Comparison of ENCODE assay signal across 9 cellular contexts in genomic region chr19:7942981-7943443, GRCh38. TPM values are rescaled to one million over a fixed set of nuclear protein-coding genes. Genes with fewer than 3 reads are reported as not detected.
DNase-seq lines count a peak whose midpoint lies in the region; ATAC-seq, FAIRE-seq and TF ChIP-seq lines count a peak whose summit lies in the region.
"Had no signal": no experiment of that assay in that cellular context is flagged by ENCODE, and none has a peak within 500 bp of the region (broad histone marks: within the 10 kb centered on the region; RNA-seq: fewer than 3 reads in every experiment).

No MANE protein-coding gene starts in this region.

- H3K36me3 ChIP-seq in GM12878 (ENCODE audit: control insufficient read depth in 2 of 2, insufficient read depth in 2 of 2, low read length in 1 of 2) (peaks cover 0 to 7% of the 10 kb centered on the region in 2 experiments; a peak in 3 of 4 replicates), right lobe of liver (peaks cover 0 to 16% (median 6%) of the 10 kb centered on the region in 4 donors), urinary bladder (ENCODE audit: insufficient read depth) (no peaks in the 10 kb centered on the region)

- FAIRE-seq in GM12878 (lab: Jason Lieb, UNC) = no peak

- H3K4me1 ChIP-seq in GM12878 (ENCODE audit: control insufficient read depth, insufficient read depth, low read length) = peaks cover 7% of the 10 kb centered on the region
- H3K4me1 ChIP-seq in right lobe of liver = peaks cover 0 to 13% (median 0%) of the 10 kb centered on the region in 4 donors
- H3K4me1 ChIP-seq in urinary bladder (ENCODE audit: insufficient read depth) = peaks cover 3% of the 10 kb centered on the region

- TF ChIP-seq RAD21 in GM12878 (IDR thresholded peaks at IDR 0.05; ENCODE audit: insufficient read depth, low read depth, low read length) = no peak

- peak overlapping the region; percentile 77 for H3K27ac ChIP-seq in GM12878 (ENCODE audit: control insufficient read depth, insufficient read depth)
- H3K27ac ChIP-seq in right lobe of liver = peak overlapping the region; percentile 89 to 97 (median 93)
- peak overlapping the region; percentile 94 for H3K27ac ChIP-seq in urinary bladder (ENCODE audit: low read depth)

- POLR2A ChIA-PET in GM12878 (lab: Charles Lee) = interaction anchor here (0.5 to 2.4 kb wide), 6 partner anchors 13 to 1339 kb away, joined by 3 to 18 read pairs (median 4); partner anchors contain the start of genes RAB11B and SNAPC2

- H4K20me1 ChIP-seq in GM12878 (ENCODE audit: control insufficient read depth, insufficient read depth) = no peaks in the 10 kb centered on the region

- peak overlapping the region; percentile 83 for H2AFZ ChIP-seq in GM12878 (ENCODE audit: control insufficient read depth, low read depth, low read length)

- H3K79me2 ChIP-seq in GM12878 (ENCODE audit: control insufficient read depth, insufficient read depth, low read length) = peaks cover 23% of the 10 kb centered on the region

- TF ChIP-seq EP300 in GM12878 (IDR thresholded peaks at IDR 0.05; ENCODE audit: borderline replicate concordance in 1 of 2, control insufficient read depth in 1 of 2, low read depth in 2 of 2, low read length in 2 of 2) = no peak

- DNase-seq in ELR (ENCODE audit: low read depth) (peak; percentile 35), GM12878 (ENCODE audit: low read depth, low spot score) (no peak), right lobe of liver (peak in 1 of 3 donors; percentile 66), A172 (ENCODE audit: low spot score) (no peak), amygdala (lab: John Stamatoyannopoulos, UW) (no peak)
- no peak for DNase-seq in activated CD8-positive, alpha-beta memory T cell treated with anti-CD3 and anti-CD28 coated beads, Interleukin-2, amount 50 U/mL, for 4 hours

- BruUV-seq in GM12878 (replicated peaks; lab: Mats Ljungman, UMichigan) = no TSS peak

- H3K4me2 ChIP-seq in GM12878 (ENCODE audit: control insufficient read depth, insufficient read depth) = peak overlapping the region; percentile 58

- ATAC-seq in HG03139 (IDR thresholded peaks at IDR 0.05; ENCODE audit: unreplicated experiment) = peak; percentile 5
- ATAC-seq in GM12878 = peak; percentile 29
- ATAC-seq in right lobe of liver = peak in 3 of 4 donors; percentile 31 to 56 (median 56)

- H3K4me3 ChIP-seq in GM12878 (peak overlapping the region; percentile 89), right lobe of liver (peak overlapping the region; percentile 74 to 94 (median 94)), urinary bladder (ENCODE audit: low read depth, low read length) (peak overlapping the region; percentile 66)

- intact Hi-C loops in GM12878 (cut with micrococcal nuclease; ENCODE audit: unreplicated experiment) = loop anchor here (10.0 kb wide), 1 partner anchor 212 kb away; no protein-coding TSS in a partner anchor
- intact Hi-C loops in right lobe of liver (cut with DNase I) = loop anchor here in 1 of 2 donors (10.0 kb wide), 1 partner anchor 312 kb away; no protein-coding TSS in a partner anchor

- RAD21 ChIA-PET in GM12878 (lab: Charles Lee; ENCODE audit: unreplicated experiment) = interaction anchor here (1.0 to 2.3 kb wide), 9 partner anchors 13 to 379 kb away, joined by 3 to 17 read pairs (median 10); partner anchors contain the start of genes ELAVL1, NDUFA7, RPS28 and SNAPC2

- TF ChIP-seq CTCF in GM12878 (IDR thresholded peaks at IDR 0.05 in 2 of 3, conservative IDR thresholded peaks at IDR 0.05 in 1 of 3; ENCODE audit: control insufficient read depth in 2 of 3, extremely low read depth in 1 of 3, insufficient read depth in 1 of 3, low read depth in 3 of 3, low read length in 3 of 3) = no peak
- no peak for TF ChIP-seq CTCF in right lobe of liver (IDR thresholded peaks at IDR 0.05)

- in situ Hi-C loops in GM12878 (cut with MboI) = loop anchor here (10.0 kb wide), 1 partner anchor 312 kb away; no protein-coding TSS in a partner anchor

- H3K9me3 ChIP-seq in GM12878 (replicated peaks; ENCODE audit: control insufficient read depth, insufficient read depth, low read length) (no peaks in the 10 kb centered on the region), right lobe of liver (no peaks in the 10 kb centered on the region)

- CTCF ChIA-PET in GM12878 (lab: Yijun Ruan, JAX) = interaction anchor here (0.5 to 4.3 kb wide), 20 partner anchors 11 to 576 kb away, joined by 3 to 55 read pairs (median 7); partner anchors contain the start of genes ELAVL1, MAP2K7, SNAPC2 and ZNF414

- WGBS in GM12878 (ENCODE audit: insufficient coverage, insufficient replicate concordance, low lambda C conversion rate, missing lambda C conversion rate) = 7% methylated on average over 33 of the region's 33 CpGs
- WGBS in right lobe of liver (ENCODE audit: insufficient coverage, low coverage, low lambda C conversion rate, missing lambda C conversion rate) = 3% methylated on average over 26 of the region's 33 CpGs
- 4% methylated on average over 33 of the region's 33 CpGs for WGBS in urinary bladder

- no peak for TF ChIP-seq POLR2A in GM12878 (IDR thresholded peaks at IDR 0.05; ENCODE audit: low read depth, low read length)
- no peak for TF ChIP-seq POLR2A in right lobe of liver (IDR thresholded peaks at IDR 0.05)

- SMC1A ChIA-PET in GM12878 (lab: Charles Lee; ENCODE audit: uncharacterized antibody, unreplicated experiment) = interaction anchor here (1.0 to 3.1 kb wide), 5 partner anchors 14 to 268 kb away, joined by 3 to 29 read pairs (median 3); partner anchors contain the start of gene ELAVL1

- peak overlapping the region; percentile 80 for H3K9ac ChIP-seq in GM12878 (ENCODE audit: control insufficient read depth, insufficient read depth, low read length)

- H3K27me3 ChIP-seq in GM12878 (replicated peaks in 1 of 2; ENCODE audit: control insufficient read depth in 2 of 2, insufficient read depth in 2 of 2, low read length in 1 of 2) (no peaks in the 10 kb centered on the region), right lobe of liver (no peaks in the 10 kb centered on the region)

RNA-seq across cellular contexts. Expression of gene TIMM44, which starts 0.5 kb away (rescaled TPM):
- 71.2 and 71.4 TPM in 2 replicates for total RNA-seq in GM12878 (2013; cell fraction: nucleolus; rRNA removed)
- 52.6 and 65.7 TPM in 2 replicates for total RNA-seq in GM12878 (2014; rRNA removed)
- 43.5 and 59.1 TPM in 2 replicates for total RNA-seq in GM12878 (2014; rRNA removed; fragmentation: Illumina TruSeq; extraction: Trizol)
- 81.9 and 90.7 TPM in 2 replicates for total RNA-seq in GM12878 (2021)
- polyA plus RNA-seq in GM12878 (2011; ENCODE audit: low read depth) = 20.1 TPM
- polyA plus RNA-seq in GM12878 (2011; rRNA removed) = 36.8 and 37.3 TPM in 2 replicates
- 40.7 and 85.2 TPM in 2 replicates for polyA plus RNA-seq in GM12878 (2011; cell fraction: cytosol; rRNA removed)
- polyA plus RNA-seq in GM12878 (2011; cell fraction: nucleus; rRNA removed) = 120 and 180 TPM in 2 replicates
- polyA plus RNA-seq in GM12878 (2012) = 43.0 and 49.0 TPM in 2 replicates
- 27.0 and 42.9 TPM in 2 replicates for polyA plus RNA-seq in GM12878 (2014; fragmentation: Illumina TruSeq; extraction: Trizol)
- polyA plus RNA-seq in GM12878 (2014; fragmentation: Nextera tagmentation; extraction: Ambion mirVana) = 1 to 10 TPM; 6.6 to 10.0 TPM
- polyA plus RNA-seq in GM12878 (2014; rRNA removed) = 76.3 and 94.1 TPM in 2 replicates
- polyA plus RNA-seq in GM12878 (2016; fragmentation: Nextera tagmentation; extraction: Ambion mirVana) = 10 to 100 TPM; 56.1 to 61.9 TPM
- 23.5 and 32.5 TPM in 2 replicates for polyA minus RNA-seq in GM12878 (2011; rRNA and poly(A)+ RNA removed)
- 21.6 and 26.1 TPM in 2 replicates for polyA minus RNA-seq in GM12878 (2011; cell fraction: cytosol; rRNA and poly(A)+ RNA removed)
- 18.5 and 36.6 TPM in 2 replicates for polyA minus RNA-seq in GM12878 (2011; cell fraction: nucleus; rRNA and poly(A)+ RNA removed)
- 10 to 100 TPM; 26.1 to 41.7 (median 36.9) TPM for total RNA-seq in right lobe of liver
- total RNA-seq in urinary bladder = 31.2 TPM
- 60.2 TPM for polyA plus RNA-seq in urinary bladder
- 82.0 and 92.0 TPM in 2 replicates for total RNA-seq in A172 (2014; rRNA removed; shearing (Covaris generic))

RNA-seq across cellular contexts. Expression of gene CTXN1, which starts 17.1 kb away (rescaled TPM):
- not detected in 2 replicates for total RNA-seq in GM12878 (2013; cell fraction: nucleolus; rRNA removed)
- total RNA-seq in GM12878 (2014; rRNA removed) = 0.11 and 0.23 TPM in 2 replicates
- total RNA-seq in GM12878 (2014; rRNA removed; fragmentation: Illumina TruSeq; extraction: Trizol) = not detected in 2 replicates
- total RNA-seq in GM12878 (2021) = 1.0 and 1.1 TPM in 2 replicates
- polyA plus RNA-seq in GM12878 (2011; ENCODE audit: low read depth) = not detected
- polyA plus RNA-seq in GM12878 (2011; rRNA removed) = not detected in 2 replicates
- 0.15 and 0.32 TPM in 2 replicates for polyA plus RNA-seq in GM12878 (2011; cell fraction: cytosol; rRNA removed)
- polyA plus RNA-seq in GM12878 (2011; cell fraction: nucleus; rRNA removed) = 0.28 and 0.69 TPM in 2 replicates
- polyA plus RNA-seq in GM12878 (2012) = 0.17 and 0.49 TPM in 2 replicates
- 0.04 TPM in 1 of 2 replicates, not detected in the other for polyA plus RNA-seq in GM12878 (2014; fragmentation: Illumina TruSeq; extraction: Trizol)
- polyA plus RNA-seq in GM12878 (2014; fragmentation: Nextera tagmentation; extraction: Ambion mirVana) = not detected
- polyA plus RNA-seq in GM12878 (2014; rRNA removed) = 0.33 and 0.84 TPM in 2 replicates
- polyA plus RNA-seq in GM12878 (2016; fragmentation: Nextera tagmentation; extraction: Ambion mirVana) = under 1 TPM; 0.43 to 0.57 TPM
- polyA minus RNA-seq in GM12878 (2011; rRNA and poly(A)+ RNA removed) = not detected in 2 replicates
- polyA minus RNA-seq in GM12878 (2011; cell fraction: cytosol; rRNA and poly(A)+ RNA removed) = 1.7 TPM in 1 of 2 replicates, not detected in the other
- polyA minus RNA-seq in GM12878 (2011; cell fraction: nucleus; rRNA and poly(A)+ RNA removed) = not detected in 2 replicates
- total RNA-seq in right lobe of liver = under 1 TPM in 2 of 6 experiments, not detected in 4; 0.18 to 0.49 TPM
- 0.63 TPM for total RNA-seq in urinary bladder
- 22.1 TPM for polyA plus RNA-seq in urinary bladder
- total RNA-seq in A172 (2014; rRNA removed; shearing (Covaris generic)) = 24.3 and 37.0 TPM in 2 replicates
- total RNA-seq: T-helper 2 cell treated with Interferon-gamma antibody and Interleukin-4, amounts not matched to agents 100 ng/mL and 5 ng/mL, for 36 hours had no signal

RNA-seq across cellular contexts. Expression of gene SNAPC2, which starts 22.9 kb away (rescaled TPM):
- total RNA-seq in GM12878 (2013; cell fraction: nucleolus; rRNA removed) = 2.5 and 3.5 TPM in 2 replicates
- total RNA-seq in GM12878 (2014; rRNA removed) (16.0 and 16.8 TPM in 2 replicates), GM12878 (2014; rRNA removed; fragmentation: Illumina TruSeq; extraction: Trizol) (5.1 and 7.0 TPM in 2 replicates), GM12878 (2021) (17.6 and 20.8 TPM in 2 replicates), right lobe of liver (1 to 10 TPM; 3.5 to 7.8 (median 5.2) TPM), urinary bladder (6.8 TPM)
- 3.1 TPM for polyA plus RNA-seq in GM12878 (2011; ENCODE audit: low read depth)
- polyA plus RNA-seq in GM12878 (2011; rRNA removed) (3.6 and 9.2 TPM in 2 replicates), GM12878 (2014; fragmentation: Illumina TruSeq; extraction: Trizol) (0.86 and 5.4 TPM in 2 replicates), GM12878 (2014; fragmentation: Nextera tagmentation; extraction: Ambion mirVana) (1 to 10 TPM in 1 of 2 experiments, under 1 TPM in 1; 0.19 to 1.0 TPM), GM12878 (2014; rRNA removed) (17.7 and 18.3 TPM in 2 replicates), GM12878 (2016; fragmentation: Nextera tagmentation; extraction: Ambion mirVana) (10 to 100 TPM; 15.9 to 19.7 TPM), urinary bladder (55.6 TPM)
- polyA plus RNA-seq in GM12878 (2011; cell fraction: cytosol; rRNA removed) = 11.9 and 19.3 TPM in 2 replicates
- polyA plus RNA-seq in GM12878 (2011; cell fraction: nucleus; rRNA removed) = 16.3 and 18.2 TPM in 2 replicates
- 14.8 and 15.4 TPM in 2 replicates for polyA plus RNA-seq in GM12878 (2012)
- polyA minus RNA-seq in GM12878 (2011; rRNA and poly(A)+ RNA removed) = 2.9 and 9.8 TPM in 2 replicates
- polyA minus RNA-seq in GM12878 (2011; cell fraction: cytosol; rRNA and poly(A)+ RNA removed) = 7.2 and 7.3 TPM in 2 replicates
- polyA minus RNA-seq in GM12878 (2011; cell fraction: nucleus; rRNA and poly(A)+ RNA removed) = 4.7 and 6.4 TPM in 2 replicates
- total RNA-seq in A172 (2014; rRNA removed; shearing (Covaris generic)) = 30.6 and 44.5 TPM in 2 replicates

RNA-seq across cellular contexts. Expression of gene TGFBR3L, which starts 28.4 kb away (rescaled TPM):
- not detected in 2 replicates for total RNA-seq in GM12878 (2013; cell fraction: nucleolus; rRNA removed)
- total RNA-seq in GM12878 (2014; rRNA removed) (not detected in 2 replicates), GM12878 (2014; rRNA removed; fragmentation: Illumina TruSeq; extraction: Trizol) (not detected in 2 replicates), GM12878 (2021) (0.16 and 0.23 TPM in 2 replicates), right lobe of liver (1 to 10 TPM in 3 of 6 experiments, under 1 TPM in 3; 0.42 to 2.9 (median 1.3) TPM), urinary bladder (not detected)
- polyA plus RNA-seq in GM12878 (2011; ENCODE audit: low read depth) = not detected
- polyA plus RNA-seq in GM12878 (2011; rRNA removed) (not detected in 2 replicates), GM12878 (2014; fragmentation: Illumina TruSeq; extraction: Trizol) (not detected in 2 replicates), GM12878 (2014; fragmentation: Nextera tagmentation; extraction: Ambion mirVana) (not detected), GM12878 (2014; rRNA removed) (0.55 TPM in 1 of 2 replicates, not detected in the other), GM12878 (2016; fragmentation: Nextera tagmentation; extraction: Ambion mirVana) (under 1 TPM in 1 of 2 experiments, not detected in 1; 0.20 TPM), urinary bladder (2.6 TPM)
- 0.15 TPM in 1 of 2 replicates, not detected in the other for polyA plus RNA-seq in GM12878 (2011; cell fraction: cytosol; rRNA removed)
- polyA plus RNA-seq in GM12878 (2011; cell fraction: nucleus; rRNA removed) = 0.09 and 0.15 TPM in 2 replicates
- polyA plus RNA-seq in GM12878 (2012) = 0.15 TPM in 1 of 2 replicates, not detected in the other
- polyA minus RNA-seq in GM12878 (2011; rRNA and poly(A)+ RNA removed) = not detected in 2 replicates
- not detected in 2 replicates for polyA minus RNA-seq in GM12878 (2011; cell fraction: cytosol; rRNA and poly(A)+ RNA removed)
- polyA minus RNA-seq in GM12878 (2011; cell fraction: nucleus; rRNA and poly(A)+ RNA removed) = 1.2 TPM in 1 of 2 replicates, not detected in the other
- 0.34 TPM in 1 of 2 replicates, not detected in the other for total RNA-seq in A172 (2014; rRNA removed; shearing (Covaris generic))

RNA-seq across cellular contexts. Expression of gene MAP2K7, which starts 39.3 kb away (rescaled TPM):
- 19.3 and 24.7 TPM in 2 replicates for total RNA-seq in GM12878 (2013; cell fraction: nucleolus; rRNA removed)
- total RNA-seq in GM12878 (2014; rRNA removed) (9.7 and 13.4 TPM in 2 replicates), GM12878 (2014; rRNA removed; fragmentation: Illumina TruSeq; extraction: Trizol) (4.8 and 5.5 TPM in 2 replicates), GM12878 (2021) (30.6 and 32.2 TPM in 2 replicates), right lobe of liver (10 to 100 TPM in 5 of 6 experiments, 1 to 10 TPM in 1; 9.7 to 22.1 (median 15.6) TPM), urinary bladder (9.8 TPM)
- 7.9 TPM for polyA plus RNA-seq in GM12878 (2011; ENCODE audit: low read depth)
- polyA plus RNA-seq in GM12878 (2011; rRNA removed) (5.6 and 9.0 TPM in 2 replicates), GM12878 (2014; fragmentation: Illumina TruSeq; extraction: Trizol) (4.2 and 8.0 TPM in 2 replicates), GM12878 (2014; fragmentation: Nextera tagmentation; extraction: Ambion mirVana) (under 1 TPM; 0.34 to 0.95 TPM), GM12878 (2014; rRNA removed) (25.9 and 31.2 TPM in 2 replicates), GM12878 (2016; fragmentation: Nextera tagmentation; extraction: Ambion mirVana) (1 to 10 TPM; 3.5 to 4.5 TPM), urinary bladder (31.0 TPM)
- 10.8 and 18.3 TPM in 2 replicates for polyA plus RNA-seq in GM12878 (2011; cell fraction: cytosol; rRNA removed)
- 37.2 and 41.6 TPM in 2 replicates for polyA plus RNA-seq in GM12878 (2011; cell fraction: nucleus; rRNA removed)
- polyA plus RNA-seq in GM12878 (2012) = 20.1 and 27.9 TPM in 2 replicates
- 5.4 and 11.6 TPM in 2 replicates for polyA minus RNA-seq in GM12878 (2011; rRNA and poly(A)+ RNA removed)
- 6.0 and 10.7 TPM in 2 replicates for polyA minus RNA-seq in GM12878 (2011; cell fraction: cytosol; rRNA and poly(A)+ RNA removed)
- polyA minus RNA-seq in GM12878 (2011; cell fraction: nucleus; rRNA and poly(A)+ RNA removed) = 9.4 and 11.8 TPM in 2 replicates
- 7.1 and 12.7 TPM in 2 replicates for total RNA-seq in A172 (2014; rRNA removed; shearing (Covaris generic))

Comparison
In these comparisons a context has a peak if more than half of its experiments do, and no peak if none do; other contexts are left out.
1. ATAC-seq: peak in every context shown above with its lines; median percentile 56 in right lobe of liver; 29 in GM12878; 5 in HG03139.
2. RNA of gene CTXN1, which starts 17.1 kb away (total RNA-seq): 24.3 to 37.0 TPM in A172; 0.63 TPM in urinary bladder (single experiment), 0.11 to 1.1 TPM in GM12878 and 0.18 to 0.49 TPM in right lobe of liver; every median in the first group is over 10 times any median in the second.
3. Peak in every context shown above with its lines, with median percentiles within 50 percentile points of each other: H3K27ac ChIP-seq and H3K4me3 ChIP-seq.